1 cellular context compared by ENCODE assay signal in genomic region chr10:132452651-132453469, GRCh38.
A peak's percentile ranks its signal among the peaks of the same experiment; 100 is the strongest.
TF ChIP-seq lines count a peak whose summit lies in the region.

No MANE protein-coding gene starts in this region.

TF ChIP-seq in HepG2, 621 proteins besides CTCF, POLR2A, EP300 and RAD21 (continued from another document and continues in another):
- no peak for TF ChIP-seq NFIB (CRISPR knock-in tag; IDR thresholded peaks at IDR 0.05; ENCODE audit: borderline replicate concordance)
- TF ChIP-seq ZNF713 (CRISPR knock-in tag; IDR thresholded peaks at IDR 0.05): no peak
- no peak for TF ChIP-seq FOSL1 (CRISPR knock-in tag; IDR thresholded peaks at IDR 0.05; ENCODE audit: borderline replicate concordance)
- TF ChIP-seq ZNF350 (CRISPR knock-in tag; IDR thresholded peaks at IDR 0.05; ENCODE audit: borderline replicate concordance, low read depth): no peak
- TF ChIP-seq ZNF18 (CRISPR knock-in tag; IDR thresholded peaks at IDR 0.05; ENCODE audit: insufficient replicate concordance): no peak
- no peak for TF ChIP-seq MIER2 (CRISPR knock-in tag; IDR thresholded peaks at IDR 0.05)
- no peak for TF ChIP-seq ZNF788 (CRISPR knock-in tag; IDR thresholded peaks at IDR 0.05; ENCODE audit: borderline replicate concordance)
- TF ChIP-seq MED1 (CRISPR knock-in tag; IDR thresholded peaks at IDR 0.05): no peak
- TF ChIP-seq ZNF354B (CRISPR knock-in tag; IDR thresholded peaks at IDR 0.05): no peak
- no peak for TF ChIP-seq ZNF329 (CRISPR knock-in tag; IDR thresholded peaks at IDR 0.05; ENCODE audit: low read depth)
- TF ChIP-seq ZNF30 (CRISPR knock-in tag; IDR thresholded peaks at IDR 0.05): no peak
- no peak for TF ChIP-seq MEF2D (CRISPR knock-in tag; IDR thresholded peaks at IDR 0.05)
- TF ChIP-seq ZNF460 (CRISPR knock-in tag; IDR thresholded peaks at IDR 0.05; ENCODE audit: borderline replicate concordance): no peak
- TF ChIP-seq ZNF629 (CRISPR knock-in tag; conservative IDR thresholded peaks at IDR 0.05): no peak
- no peak for TF ChIP-seq ZBTB2 (CRISPR knock-in tag; IDR thresholded peaks at IDR 0.05; ENCODE audit: low read depth)
- TF ChIP-seq E2F5 (CRISPR knock-in tag; conservative IDR thresholded peaks at IDR 0.05): no peak; the same call in 1 of the 2 replicates
- TF ChIP-seq ZNF770 (CRISPR knock-in tag; IDR thresholded peaks at IDR 0.05): no peak
- no peak for TF ChIP-seq SNAPC4 (CRISPR knock-in tag; IDR thresholded peaks at IDR 0.05)
- TF ChIP-seq ZNF280B (CRISPR knock-in tag; IDR thresholded peaks at IDR 0.05; ENCODE audit: borderline replicate concordance): no peak
- no peak for TF ChIP-seq ZNF780A (CRISPR knock-in tag; IDR thresholded peaks at IDR 0.05)
- TF ChIP-seq TSC22D2 (CRISPR knock-in tag; IDR thresholded peaks at IDR 0.05; ENCODE audit: borderline replicate concordance): 0 out of 2 replicates have a peak, but pooled peaks have one; percentile 34
- no peak for TF ChIP-seq ZNF274 (CRISPR knock-in tag; IDR thresholded peaks at IDR 0.05)
- TF ChIP-seq CCAR2 (optimal IDR thresholded peaks at IDR 0.05; ENCODE audit: low read depth, low read length): no peak
- no peak for TF ChIP-seq ZNF589 (CRISPR knock-in tag; conservative IDR thresholded peaks at IDR 0.05)
- TF ChIP-seq NONO (IDR thresholded peaks at IDR 0.05): no peak
- TF ChIP-seq NONO (CRISPR knock-in tag; conservative IDR thresholded peaks at IDR 0.05): 0 out of 2 replicates have a peak, but pooled peaks have one; percentile 37
- no peak for TF ChIP-seq RCOR2 (CRISPR knock-in tag; IDR thresholded peaks at IDR 0.05)
- no peak; the same call in 1 of the 2 replicates for TF ChIP-seq ZBTB25 (CRISPR knock-in tag; IDR thresholded peaks at IDR 0.05)
- TF ChIP-seq TMF1 (CRISPR knock-in tag; IDR thresholded peaks at IDR 0.05; ENCODE audit: low read depth): no peak
- no peak for TF ChIP-seq ZNF33B (CRISPR knock-in tag; IDR thresholded peaks at IDR 0.05)
- TF ChIP-seq DNMT1 (CRISPR knock-in tag; IDR thresholded peaks at IDR 0.05): no peak
- no peak for TF ChIP-seq TBL1XR1 (IDR thresholded peaks at IDR 0.05; ENCODE audit: borderline replicate concordance, low read length, partially characterized antibody)
- no peak for TF ChIP-seq SRSF9 (IDR thresholded peaks at IDR 0.05; ENCODE audit: borderline replicate concordance, insufficient read depth, low read depth, low read length, poor library complexity, severe bottlenecking)
- no peak for TF ChIP-seq SSRP1 (CRISPR knock-in tag; IDR thresholded peaks at IDR 0.05)
- TF ChIP-seq KLF9 (CRISPR knock-in tag; IDR thresholded peaks at IDR 0.05; ENCODE audit: low read depth): no peak
- TF ChIP-seq ZNF766 (CRISPR knock-in tag; IDR thresholded peaks at IDR 0.05; ENCODE audit: borderline replicate concordance): no peak
- no peak for TF ChIP-seq ZNF33A (CRISPR knock-in tag; IDR thresholded peaks at IDR 0.05; ENCODE audit: borderline replicate concordance)
- no peak for TF ChIP-seq NPAS2 (CRISPR knock-in tag; IDR thresholded peaks at IDR 0.05; ENCODE audit: borderline replicate concordance)
- 0 out of 2 replicates have a peak, but pooled peaks have one; percentile 28 for TF ChIP-seq ZFP91 (CRISPR knock-in tag; IDR thresholded peaks at IDR 0.05; ENCODE audit: borderline replicate concordance)
- TF ChIP-seq ZNF34 (CRISPR knock-in tag; IDR thresholded peaks at IDR 0.05; ENCODE audit: borderline replicate concordance): no peak
- no peak for TF ChIP-seq ZNF253 (CRISPR knock-in tag; IDR thresholded peaks at IDR 0.05; ENCODE audit: borderline replicate concordance)
- TF ChIP-seq FOXO4 (CRISPR knock-in tag; conservative IDR thresholded peaks at IDR 0.05): no peak
- TF ChIP-seq ZNF777 (CRISPR knock-in tag; IDR thresholded peaks at IDR 0.05): no peak
- no peak for TF ChIP-seq U2AF1 (optimal IDR thresholded peaks at IDR 0.05; ENCODE audit: low read depth, low read length)
- TF ChIP-seq LRRFIP1 (CRISPR knock-in tag; conservative IDR thresholded peaks at IDR 0.05): no peak
- TF ChIP-seq HMG20A (CRISPR knock-in tag; IDR thresholded peaks at IDR 0.05; ENCODE audit: borderline replicate concordance): no peak
- no peak for TF ChIP-seq ZNF251 (CRISPR knock-in tag; IDR thresholded peaks at IDR 0.05)
